In genomic region chr2:24925815-24926214, GRCh38 we compare ENCODE assay signal across 24 cellular contexts.
"Had no signal": no experiment of that assay in that cellular context is flagged by ENCODE, and none has a peak within 500 bp of the region (broad histone marks: within the 10 kb centered on the region; RNA-seq: fewer than 3 reads in every experiment).

No MANE protein-coding gene starts in this region.

- H3K9me3 Mint-ChIP-seq: activated CD4-positive, alpha-beta memory T cell treated with anti-CD3 and anti-CD28 coated beads, Interleukin-2, amount 10 ng/mL, durations not matched to agents 7 days and 5 days; activated CD4-positive, alpha-beta T cell treated with anti-CD3 and anti-CD28 coated beads, Interleukin-2, amount 10 ng/mL, durations not matched to agents 7 days and 5 days; activated naive CD4-positive, alpha-beta T cell treated with anti-CD3 and anti-CD28 coated beads for 36 hours; activated naive CD8-positive, alpha-beta T cell treated with anti-CD3 and anti-CD28 coated beads, Interleukin-2, amount 10 ng/mL, durations not matched to agents 7 days and 5 days; activated T-helper 2 cell treated with anti-CD3 and anti-CD28 coated beads, Interferon-gamma antibody, Interleukin-2, Interleukin-4, amounts not matched to agents 10 μg/mL and 5 μg/mL and 100 μg/mL, durations not matched to agents 14 hours and 24 hours and 36 hours; effector memory CD8-positive, alpha-beta T cell; naive B cell; nephron progenitor cell; type B pancreatic cell had no signal

- H3K9me3 ChIP-seq: gastrocnemius medialis, left lung, lower lobe of right lung, ovary, testis, vagina had no signal

- H3K27ac Mint-ChIP-seq: activated CD4-positive, alpha-beta T cell treated with anti-CD3 and anti-CD28 coated beads, Interleukin-2, amount 10 ng/mL, durations not matched to agents 7 days and 5 days; activated T-helper 2 cell treated with anti-CD3 and anti-CD28 coated beads, Interferon-gamma antibody, Interleukin-2, Interleukin-4, amounts not matched to agents 10 μg/mL and 5 μg/mL and 100 μg/mL, durations not matched to agents 14 hours and 24 hours and 36 hours; effector memory CD8-positive, alpha-beta T cell; naive B cell; nephron progenitor cell; progenitor cell of endocrine pancreas; type B pancreatic cell had no signal

- H3K4me3 Mint-ChIP-seq: activated CD4-positive, alpha-beta T cell treated with anti-CD3 and anti-CD28 coated beads, Interleukin-2, amount 10 ng/mL, durations not matched to agents 7 days and 5 days; activated naive CD4-positive, alpha-beta T cell treated with anti-CD3 and anti-CD28 coated beads for 36 hours; effector memory CD8-positive, alpha-beta T cell; nephron progenitor cell; type B pancreatic cell had no signal

- H3K27me3 ChIP-seq: gastrocnemius medialis, ovary, testis, vagina had no signal

- H3K36me3 Mint-ChIP-seq: activated naive CD8-positive, alpha-beta T cell treated with anti-CD3 and anti-CD28 coated beads, Interleukin-2, amount 10 ng/mL, durations not matched to agents 7 days and 5 days; naive B cell; type B pancreatic cell had no signal

- H3K27me3 Mint-ChIP-seq: activated CD4-positive, alpha-beta memory T cell treated with anti-CD3 and anti-CD28 coated beads, Interleukin-2, amount 10 ng/mL, durations not matched to agents 7 days and 5 days; activated CD4-positive, alpha-beta T cell treated with anti-CD3 and anti-CD28 coated beads, Interleukin-2, amount 10 ng/mL, durations not matched to agents 7 days and 5 days; effector memory CD8-positive, alpha-beta T cell had no signal

- ATAC-seq: stimulated activated naive CD8-positive, alpha-beta T cell treated with anti-CD3 and anti-CD28 coated beads, Interleukin-15, Interleukin-2, amounts not matched to agents 100 U/mL and 50 U/mL, for 24 hours had no signal

- DNase-seq: activated CD4-positive, alpha-beta T cell treated with anti-CD3 and anti-CD28 coated beads for 1 hour; amniotic stem cell; caudate nucleus; cortex of kidney; effector memory CD8-positive, alpha-beta T cell; glutamatergic neuron; lower lobe of right lung; naive B cell; nephron progenitor cell; stimulated activated CD4-positive, alpha-beta T cell treated with anti-CD3 and anti-CD28 coated beads, Interleukin-12 subunit alpha, Interleukin-12 subunit beta, amount 100 ng/mL, for 4 hours; testis had no signal

- FAIRE-seq: islet of Langerhans had no signal

- H3K36me3 ChIP-seq: gastrocnemius medialis, left lung, lower lobe of right lung, ovary, vagina had no signal

- H3K27ac ChIP-seq: left lung had no signal
